ENCODE assay signal across 22 cellular contexts in the genomic region with DNA sequence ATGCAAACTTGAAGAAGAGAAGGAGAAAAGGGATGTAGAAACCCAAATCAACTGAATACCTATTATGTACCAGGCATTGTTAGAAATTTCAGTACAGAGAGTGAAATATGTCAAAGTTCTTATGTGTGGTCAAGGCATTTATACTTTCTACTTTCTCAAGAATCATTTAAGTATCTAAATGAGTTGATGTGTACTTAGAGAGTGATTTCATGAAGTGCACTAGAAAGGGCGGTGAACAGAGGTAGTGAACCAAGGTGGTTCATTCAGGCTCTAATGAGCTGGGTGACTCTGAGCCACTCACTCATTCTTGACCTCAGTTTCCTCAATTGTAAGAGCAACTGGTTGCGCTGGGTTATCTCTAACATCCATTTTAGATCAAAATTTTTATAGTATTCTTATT. TPM values are rescaled to one million over a fixed set of nuclear protein-coding genes. Genes with fewer than 3 reads are reported as not detected.
DNase-seq lines count a peak whose midpoint lies in the region; ATAC-seq, FAIRE-seq and TF ChIP-seq lines count a peak whose summit lies in the region.
"Had no signal": no experiment of that assay in that cellular context is flagged by ENCODE, and none has a peak within 500 bp of the region (broad histone marks: within the 10 kb centered on the region; RNA-seq: fewer than 3 reads in every experiment).

No MANE protein-coding gene starts in this region.

- no peak overlapping the region for H2AFZ ChIP-seq in astrocyte (ENCODE audit: low read depth, low read length)
- H2AFZ ChIP-seq in neuronal stem cell (ENCODE audit: low read length): no peak overlapping the region

- H3K14ac ChIP-seq in neuronal stem cell (ENCODE audit: low read length): no peak overlapping the region

- H3K36me3 Mint-ChIP-seq in astrocyte (ENCODE audit: low read depth, unreplicated experiment): no peaks in the 10 kb centered on the region

- H3K23ac ChIP-seq in neuronal stem cell (ENCODE audit: low read depth, low read length, poor library complexity): no peak overlapping the region

- H3K9me3 Mint-ChIP-seq in astrocyte (ENCODE audit: unreplicated experiment): no peaks in the 10 kb centered on the region
- H3K9me3 Mint-ChIP-seq: H9; immature natural killer cell; stimulated activated naive CD8-positive, alpha-beta T cell treated with anti-CD3 and anti-CD28 coated beads, Interleukin-15, Interleukin-2, amounts not matched to agents 100 ng/mL and 50 ng/mL, for 24 hours had no signal

- no peak overlapping the region for H4K91ac ChIP-seq in neuronal stem cell (ENCODE audit: low read depth, low read length, poor library complexity)

- no peak overlapping the region for H2BK12ac ChIP-seq in neuronal stem cell (ENCODE audit: low read length)

- no peak overlapping the region for H4K8ac ChIP-seq in neuronal stem cell (ENCODE audit: low read depth, low read length)

- H3K4me1 Mint-ChIP-seq in astrocyte (ENCODE audit: low read depth, unreplicated experiment): peaks cover 9% of the 10 kb centered on the region

- H2AK5ac ChIP-seq in neuronal stem cell (ENCODE audit: low read depth, low read length): no peak overlapping the region

- TF ChIP-seq CTCF in astrocyte (IDR thresholded peaks at IDR 0.05; ENCODE audit: insufficient read depth, low read depth, low read length): no peak

- H3K4me3 ChIP-seq in astrocyte (ENCODE audit: insufficient read depth, low read depth, low read length) (no peak overlapping the region), skeletal muscle tissue (ENCODE audit: low read length in 3 of 3) (peak overlapping the region; percentile 2 to 17 (median 16)), neuronal stem cell (ENCODE audit: low read length in 2 of 2) (no peak overlapping the region)
- H3K4me3 ChIP-seq: SJCRH30 had no signal

- H3K27ac Mint-ChIP-seq in astrocyte (ENCODE audit: unreplicated experiment): no peak overlapping the region
- H3K27ac Mint-ChIP-seq: H9; immature natural killer cell; stimulated activated naive CD8-positive, alpha-beta T cell treated with anti-CD3 and anti-CD28 coated beads, Interleukin-15, Interleukin-2, amounts not matched to agents 100 ng/mL and 50 ng/mL, for 24 hours had no signal

- no peaks in the 10 kb centered on the region for H3K79me2 ChIP-seq in astrocyte (ENCODE audit: insufficient read depth, low read length)

- H2BK120ac ChIP-seq in neuronal stem cell (ENCODE audit: low read depth, low read length): no peak overlapping the region

- H3K4ac ChIP-seq in neuronal stem cell (ENCODE audit: low read length): no peak overlapping the region

- peak overlapping the region; percentile 82 for H3K4me2 ChIP-seq in astrocyte (ENCODE audit: low read length)
- no peak overlapping the region for H3K4me2 ChIP-seq in neuronal stem cell (ENCODE audit: insufficient read depth, low read length, poor library complexity, severe bottlenecking)

- FAIRE-seq in astrocyte (lab: Jason Lieb, UNC): no peak

- H3K9ac ChIP-seq in astrocyte (ENCODE audit: low read length) (no peak overlapping the region), skeletal muscle tissue (ENCODE audit: low read depth in 1 of 3, low read length in 3 of 3) (no peak overlapping the region), neuronal stem cell (ENCODE audit: low read depth, low read length, poor library complexity) (no peak overlapping the region)

- H3K9me3 ChIP-seq in astrocyte (ENCODE audit: insufficient read depth, low read depth, low read length): no peaks in the 10 kb centered on the region
- H3K9me3 ChIP-seq in skeletal muscle tissue (ENCODE audit: control insufficient read depth in 3 of 3, low read length in 3 of 3): no peaks in the 10 kb centered on the region
- no peaks in the 10 kb centered on the region for H3K9me3 ChIP-seq in neuronal stem cell (replicated peaks in 1 of 2; ENCODE audit: control insufficient read depth in 2 of 2, insufficient read depth in 1 of 2, low read depth in 1 of 2, low read length in 2 of 2)
- H3K9me3 ChIP-seq: heart left ventricle, SJCRH30 had no signal

- H3K27me3 ChIP-seq in astrocyte (ENCODE audit: insufficient read depth, low read length) (no peaks in the 10 kb centered on the region), skeletal muscle tissue (ENCODE audit: control insufficient read depth in 3 of 3, insufficient read depth in 3 of 3, low read length in 3 of 3) (no peaks in the 10 kb centered on the region), neuronal stem cell (ENCODE audit: control insufficient read depth in 3 of 3, insufficient read depth in 3 of 3, low read depth in 1 of 3, low read length in 3 of 3) (no peaks in the 10 kb centered on the region)
- H3K27me3 ChIP-seq: heart left ventricle, SJCRH30 had no signal

- no peak overlapping the region for H2BK5ac ChIP-seq in neuronal stem cell (ENCODE audit: low read length)

- H3K36me3 ChIP-seq in astrocyte (ENCODE audit: insufficient read depth, low read length) (no peaks in the 10 kb centered on the region), skeletal muscle tissue (ENCODE audit: control insufficient read depth in 3 of 3, insufficient read depth in 3 of 3, low read length in 3 of 3) (no peaks in the 10 kb centered on the region), neuronal stem cell (replicated peaks in 1 of 2; ENCODE audit: control insufficient read depth in 2 of 2, insufficient read depth in 2 of 2, low read length in 2 of 2) (no peaks in the 10 kb centered on the region)
- H3K36me3 ChIP-seq: heart left ventricle, SJCRH30 had no signal

- peaks cover 8% of the 10 kb centered on the region for H3K4me1 ChIP-seq in astrocyte (ENCODE audit: insufficient read depth, low read length)
- H3K4me1 ChIP-seq in skeletal muscle tissue (ENCODE audit: control insufficient read depth in 3 of 3, insufficient read depth in 3 of 3, low read length in 3 of 3): peaks cover 0 to 13% (median 8%) of the 10 kb centered on the region in 3 donors
- peaks cover 2 to 22% of the 10 kb centered on the region in 2 donors for H3K4me1 ChIP-seq in neuronal stem cell (ENCODE audit: control insufficient read depth in 2 of 2, insufficient read depth in 1 of 2, low read depth in 1 of 2, low read length in 2 of 2)
- H3K4me1 ChIP-seq: SJCRH30 had no signal

- H3K27me3 Mint-ChIP-seq in astrocyte (ENCODE audit: low read depth, unreplicated experiment): no peaks in the 10 kb centered on the region
- H3K27me3 Mint-ChIP-seq: stimulated activated naive CD8-positive, alpha-beta T cell treated with anti-CD3 and anti-CD28 coated beads, Interleukin-15, Interleukin-2, amounts not matched to agents 100 ng/mL and 50 ng/mL, for 24 hours had no signal

- H4K20me1 ChIP-seq in astrocyte (ENCODE audit: insufficient read depth, low read length): no peaks in the 10 kb centered on the region

- no peak for DNase-seq in astrocyte (ENCODE audit: low read depth)
- DNase-seq in anterior cingulate cortex (lab: John Stamatoyannopoulos, UW): no peak
- DNase-seq in NCI-H2107 (lab: John Stamatoyannopoulos, UW): no peak
- no peak for DNase-seq in globus pallidus (ENCODE audit: low spot score)
- DNase-seq in neuronal stem cell (ENCODE audit: low spot score): no peak
- DNase-seq: activated CD4-positive, CD25-positive, alpha-beta regulatory T cell treated with anti-CD3 and anti-CD28 coated beads, Interleukin-2, amount 50 U/mL, for 72 hours; activated CD8-positive, alpha-beta memory T cell treated with anti-CD3 and anti-CD28 coated beads, Interleukin-2, amount 50 U/mL, for 4 hours; activated naive CD4-positive, alpha-beta T cell; Calu3; effector memory CD4-positive, alpha-beta T cell; H9; heart left ventricle; immature natural killer cell; NCI-H146; NCI-H774; nucleus accumbens; right cardiac atrium; SJCRH30 had no signal

- H3K79me1 ChIP-seq in neuronal stem cell (ENCODE audit: low read depth, low read length): no peaks in the 10 kb centered on the region

- no peak overlapping the region for H3K4me3 Mint-ChIP-seq in astrocyte (ENCODE audit: unreplicated experiment)
- H3K4me3 Mint-ChIP-seq: H9; immature natural killer cell; stimulated activated naive CD8-positive, alpha-beta T cell treated with anti-CD3 and anti-CD28 coated beads, Interleukin-15, Interleukin-2, amounts not matched to agents 100 ng/mL and 50 ng/mL, for 24 hours had no signal

- H3K27ac ChIP-seq in astrocyte (ENCODE audit: low read depth, low read length): no peak overlapping the region
- H3K27ac ChIP-seq in skeletal muscle tissue (ENCODE audit: low read depth, low read length): peak overlapping the region; percentile 2
- no peak overlapping the region for H3K27ac ChIP-seq in neuronal stem cell (replicated peaks; ENCODE audit: low read length)
- H3K27ac ChIP-seq: SJCRH30 had no signal

- WGBS in neuronal stem cell (ENCODE audit: extremely low coverage in 2 of 2, insufficient read length in 2 of 2, insufficient replicate concordance in 1 of 2), 2 donors: no CpG with 5 or more reads among the region's 2 CpGs

- no peak overlapping the region for H3K18ac ChIP-seq in neuronal stem cell (ENCODE audit: low read length)

- no peak overlapping the region for H2BK15ac ChIP-seq in neuronal stem cell (ENCODE audit: low read length)

- ATAC-seq in GM18867 (IDR thresholded peaks at IDR 0.05; ENCODE audit: unreplicated experiment) (peak; percentile 35), HG02610 (IDR thresholded peaks at IDR 0.05; ENCODE audit: unreplicated experiment) (peak; percentile 64)
- ATAC-seq: heart left ventricle, right cardiac atrium had no signal

RNA-seq across cellular contexts. Expression of a gene that starts 3.3 kb away (rescaled TPM):
- total RNA-seq in astrocyte: 0.19 and 0.27 TPM in 2 replicates
- 13.6 TPM for total RNA-seq in skeletal muscle tissue
- 0.14 TPM for polyA plus RNA-seq in neuronal stem cell (2013, experiment 1 of 2)
- polyA plus RNA-seq in neuronal stem cell (2013, experiment 2 of 2): 0.11 TPM
- total RNA-seq: H9 had no signal

Comparison
In these comparisons a context has a peak if more than half of its experiments do, and no peak if none do; other contexts are left out.
1. H3K4me3 ChIP-seq: peak in skeletal muscle tissue (3 of 3); none in astrocyte (single experiment) and neuronal stem cell (0 of 2).
2. RNA of a gene that starts 3.3 kb away (total RNA-seq): 13.6 TPM in skeletal muscle tissue (single experiment); 0.19 to 0.27 TPM in astrocyte; every median in the first group is over 10 times any median in the second.